ENCODE assay signal across 23 cellular contexts in the genomic region with DNA sequence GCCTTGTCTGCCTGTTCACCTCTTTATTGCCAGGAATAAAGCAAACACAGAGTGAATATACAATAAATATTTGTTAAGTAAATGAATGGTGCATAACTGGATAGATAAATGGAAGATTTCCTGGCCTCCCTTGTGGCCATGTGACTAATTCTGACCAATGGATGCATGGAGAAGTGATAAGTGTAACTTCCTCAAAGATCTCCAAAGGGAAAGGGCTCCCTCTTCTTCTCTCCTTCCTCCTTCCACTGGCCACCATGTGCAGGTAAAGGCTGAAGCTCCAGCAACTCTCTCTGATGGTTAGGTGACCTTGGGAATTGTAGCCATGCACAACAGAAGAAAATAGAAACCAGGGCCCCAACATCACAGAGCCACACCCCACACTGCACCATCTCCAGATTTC.
"Had no signal": no experiment of that assay in that cellular context is flagged by ENCODE, and none has a peak within 500 bp of the region (broad histone marks: within the 10 kb centered on the region; RNA-seq: fewer than 3 reads in every experiment).

No MANE protein-coding gene starts in this region.

- H3K36me3 ChIP-seq: left ventricle myocardium inferior, lower lobe of right lung, neural progenitor cell, pancreas, upper lobe of right lung had no signal

- H3K4me1 Mint-ChIP-seq: endodermal cell had no signal

- H3K27ac Mint-ChIP-seq: dendritic cell treated with granulocyte-macrophage colony-stimulating factor and Interleukin-4, amounts not matched to agents 40 ng/mL and 50 ng/mL, for 4 days; endodermal cell; natural killer cell treated with Interleukin-12 subunit alpha and Interleukin-12 subunit beta and Interleukin-15 and Interleukin-18, amount 100 ng/mL, for 72 hours; neural progenitor cell had no signal

- H3K4me2 ChIP-seq: hepatocyte, neural progenitor cell had no signal

- H3K79me2 ChIP-seq: hepatocyte had no signal

- H2AFZ ChIP-seq: hepatocyte, neural progenitor cell had no signal

- H3K27me3 ChIP-seq: pancreas, tibial artery had no signal

- H3K36me3 Mint-ChIP-seq: natural killer cell treated with Interleukin-12 subunit alpha and Interleukin-12 subunit beta and Interleukin-15 and Interleukin-18, amount 100 ng/mL, for 72 hours had no signal

- H3K4me3 ChIP-seq: hepatocyte, left ventricle myocardium inferior, lower lobe of right lung, neural progenitor cell, pancreas, tibial artery, upper lobe of right lung had no signal

- H3K9ac ChIP-seq: neural progenitor cell had no signal

- ATAC-seq: foreskin keratinocyte; left cardiac atrium; lower lobe of right lung; natural killer cell treated with Interleukin-12 subunit alpha and Interleukin-12 subunit beta and Interleukin-15 and Interleukin-18, amount 100 ng/mL, for 72 hours; pancreas; right cardiac atrium; stimulated activated naive CD8-positive, alpha-beta T cell treated with anti-CD3 and anti-CD28 coated beads, Interleukin-15, Interleukin-2, amounts not matched to agents 100 U/mL and 50 U/mL, for 24 hours; upper lobe of right lung had no signal

- H3K27ac ChIP-seq: foreskin keratinocyte, hepatocyte, left ventricle myocardium inferior, lower lobe of right lung, neural progenitor cell, pancreas, tibial artery, upper lobe of right lung had no signal

- H3K9me3 Mint-ChIP-seq: dendritic cell treated with granulocyte-macrophage colony-stimulating factor and Interleukin-4, amounts not matched to agents 40 ng/mL and 50 ng/mL, for 4 days; endodermal cell; natural killer cell treated with Interleukin-12 subunit alpha and Interleukin-12 subunit beta and Interleukin-15 and Interleukin-18, amount 100 ng/mL, for 72 hours; neural progenitor cell had no signal

- H3K4me1 ChIP-seq: foreskin keratinocyte, lower lobe of right lung, pancreas, upper lobe of right lung had no signal

- FAIRE-seq: endothelial cell of umbilical vein, kidney, pancreas, small intestine had no signal

- H3K4me3 Mint-ChIP-seq: dendritic cell treated with granulocyte-macrophage colony-stimulating factor and Interleukin-4, amounts not matched to agents 40 ng/mL and 50 ng/mL, for 4 days; endodermal cell; natural killer cell treated with Interleukin-12 subunit alpha and Interleukin-12 subunit beta and Interleukin-15 and Interleukin-18, amount 100 ng/mL, for 72 hours; neural progenitor cell had no signal

- H3K9me3 ChIP-seq: left ventricle myocardium inferior, lower lobe of right lung, pancreas, tibial artery, upper lobe of right lung had no signal

- DNase-seq: endodermal cell; erythroblast; foreskin keratinocyte; head of caudate nucleus; kidney; left cardiac atrium; left ventricle myocardium inferior; lower lobe of right lung; mesenchymal stem cell; midbrain; nucleus accumbens; pancreas; right cardiac atrium; small intestine; stimulated activated CD4-positive, alpha-beta T cell treated with anti-CD3 and anti-CD28 coated beads, Interleukin-12 subunit alpha, Interleukin-12 subunit beta, amount 100 ng/mL, for 4 hours; stimulated activated naive CD8-positive, alpha-beta T cell treated with anti-CD3 and anti-CD28 coated beads, Interleukin-15, Interleukin-2, amounts not matched to agents 100 U/mL and 50 U/mL, for 24 hours; tibial artery; upper lobe of right lung had no signal
